In the genomic region with DNA sequence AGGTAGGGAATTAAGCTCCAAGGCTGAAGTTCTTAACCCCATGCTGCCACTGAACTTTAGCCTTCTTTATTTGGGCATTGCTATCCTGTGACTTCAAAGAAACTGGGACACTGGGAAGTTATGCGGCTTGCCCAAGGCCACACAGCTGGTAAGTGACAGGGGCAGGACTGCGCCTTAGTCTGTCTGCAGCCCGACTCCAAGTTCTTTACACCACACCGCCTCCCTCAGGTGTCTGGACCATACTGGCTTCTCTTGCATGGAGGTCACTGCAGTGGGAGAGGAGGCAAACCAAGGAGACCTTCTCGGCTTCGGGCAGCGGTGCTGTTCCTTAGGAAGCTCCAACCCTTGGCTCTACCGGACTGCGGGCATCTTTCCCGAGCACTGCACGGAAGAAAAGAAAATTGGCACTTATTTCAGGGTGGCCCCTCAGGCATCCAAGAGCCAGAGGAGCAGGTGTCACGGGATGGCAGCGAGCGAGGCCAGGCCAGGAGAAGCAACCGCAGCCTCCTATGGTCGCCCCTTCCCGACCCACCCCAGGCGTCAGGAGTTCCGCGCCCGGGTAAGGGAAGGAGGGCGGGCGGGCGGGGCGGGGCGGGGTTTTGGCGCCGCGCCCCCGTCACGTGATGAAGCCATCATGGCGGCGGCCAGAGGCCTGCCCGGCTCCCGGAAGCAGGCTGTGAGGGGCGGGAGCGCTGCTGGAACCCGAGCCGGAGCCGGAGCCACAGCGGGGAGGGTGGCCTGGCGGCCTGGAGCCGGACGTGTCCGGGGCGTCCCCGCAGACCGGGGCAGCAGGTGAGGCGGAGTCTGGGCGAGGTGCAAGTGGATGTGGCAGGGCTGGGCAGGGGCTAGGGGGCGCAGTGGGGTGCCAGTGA, we compare ENCODE assay signal across 8 cellular contexts. TPM values are rescaled to one million over a fixed set of nuclear protein-coding genes. Genes with fewer than 3 reads are reported as not detected.
DNase-seq lines count a peak whose midpoint lies in the region; ATAC-seq and TF ChIP-seq lines count a peak whose summit lies in the region.

No MANE protein-coding gene starts in this region.

- no TSS peak for BruUV-seq in A673 (replicated peaks; lab: Mats Ljungman, UMichigan)

- H3K36me3 ChIP-seq in A673 (ENCODE audit: insufficient read depth, low read length, poor library complexity, severe bottlenecking) (no peaks in the 10 kb centered on the region), kidney epithelial cell (ENCODE audit: control insufficient read depth, insufficient read depth, low read length) (peaks cover 2% of the 10 kb centered on the region)

- peak; percentile 41 for TF ChIP-seq CTCF in A673 (conservative IDR thresholded peaks at IDR 0.05; ENCODE audit: low read depth, low read length)
- no peak for TF ChIP-seq CTCF in WTC11 (IDR thresholded peaks at IDR 0.05)
- peak; percentile 47 for TF ChIP-seq CTCF in kidney epithelial cell (IDR thresholded peaks at IDR 0.05; ENCODE audit: insufficient read depth, low read length, poor library complexity, severe bottlenecking)

- intact Hi-C loops in A673 (cut with micrococcal nuclease; ENCODE audit: unreplicated experiment) = no loop called here

- H3K36me3 Mint-ChIP-seq in WTC11 = peaks cover 4% of the 10 kb centered on the region; the same call in 1 of the 2 replicates
- peaks cover 7% of the 10 kb centered on the region for H3K36me3 Mint-ChIP-seq in central memory CD8-positive, alpha-beta T cell (ENCODE audit: insufficient read depth)

- peaks cover 25% of the 10 kb centered on the region for H3K4me1 Mint-ChIP-seq in WTC11
- peaks cover 24% of the 10 kb centered on the region for H3K4me1 Mint-ChIP-seq in central memory CD8-positive, alpha-beta T cell

- no peaks in the 10 kb centered on the region for H3K27me3 ChIP-seq in A673 (replicated peaks; ENCODE audit: insufficient read depth, low read depth, low read length, poor library complexity)
- no peaks in the 10 kb centered on the region for H3K27me3 ChIP-seq in kidney epithelial cell (ENCODE audit: control insufficient read depth, insufficient read depth, low read length)

- DNase-seq in A673 (ENCODE audit: low spot score) (peak; percentile 80), NCI-H2171 (lab: John Stamatoyannopoulos, UW) (peak; percentile 75), WTC11 (ENCODE audit: low spot score) (peak; percentile 86), kidney epithelial cell (ENCODE audit: low read depth) (no peak)
- peak; percentile 40 to 51 for DNase-seq in central memory CD8-positive, alpha-beta T cell (ENCODE audit: low spot score in 2 of 2)
- DNase-seq in stimulated activated CD4-positive, alpha-beta T cell treated with anti-CD3 and anti-CD28 coated beads, Interleukin-15, amount 100 ng/mL, for 24 hours = peak; percentile 80

- peak overlapping the region; percentile 94 for H3K27ac Mint-ChIP-seq in WTC11
- H3K27ac Mint-ChIP-seq in central memory CD8-positive, alpha-beta T cell (ENCODE audit: low read depth) = peak overlapping the region; percentile 87

- H3K27ac ChIP-seq in A673 (ENCODE audit: low read depth, low read length, poor library complexity, severe bottlenecking) = peak overlapping the region; percentile 68

- ATAC-seq in GM18502 (IDR thresholded peaks at IDR 0.05; ENCODE audit: poor library complexity, unreplicated experiment) (peak; percentile 79), HG02973 (IDR thresholded peaks at IDR 0.05; ENCODE audit: unreplicated experiment) (peak; percentile 59), WTC11 (peak; percentile 87)
- ATAC-seq in central memory CD8-positive, alpha-beta T cell (replicated peaks; ENCODE audit: extremely low read depth, poor library complexity, severe bottlenecking) = peak; percentile 87

- H3K9me3 Mint-ChIP-seq in WTC11 = no peaks in the 10 kb centered on the region
- H3K9me3 Mint-ChIP-seq in central memory CD8-positive, alpha-beta T cell = no peaks in the 10 kb centered on the region

- H3K4me3 Mint-ChIP-seq in WTC11 = peak overlapping the region; percentile 93
- peak overlapping the region; percentile 93 for H3K4me3 Mint-ChIP-seq in central memory CD8-positive, alpha-beta T cell

- H3K27me3 Mint-ChIP-seq in WTC11 (ENCODE audit: low read depth) = no peaks in the 10 kb centered on the region
- no peaks in the 10 kb centered on the region for H3K27me3 Mint-ChIP-seq in central memory CD8-positive, alpha-beta T cell

- CTCF ChIA-PET in A673 (lab: Charles Lee) = interaction anchor here (1.3 kb wide), 1 partner anchor 38 kb away, joined by 3 read pairs; no protein-coding TSS in a partner anchor
- CTCF ChIA-PET in WTC11 (lab: Charles Lee) = interaction anchor here (0.6 to 12.6 kb wide), 21 partner anchors 9 to 1276 kb away, joined by 3 to 188 read pairs (median 5); partner anchors contain the start of genes AAAS, ESPL1 and PFDN5

- H3K4me3 ChIP-seq in A673 (ENCODE audit: low read depth, low read length, poor library complexity, severe bottlenecking) (peak overlapping the region; percentile 82), kidney epithelial cell (ENCODE audit: low read depth, low read length) (peak overlapping the region; percentile 79)

- POLR2A ChIA-PET in A673 (lab: Charles Lee; ENCODE audit: low non-redundant PET) (no interaction called here), WTC11 (lab: Charles Lee) (interaction anchor here (0.7 to 1.2 kb wide), 8 partner anchors 11 to 71 kb away, joined by 3 to 6 read pairs (median 4); partner anchors contain the start of genes CSAD, ESPL1 and ZNF740)

- no peaks in the 10 kb centered on the region for H3K9me3 ChIP-seq in A673 (ENCODE audit: low read depth, low read length, poor library complexity, severe bottlenecking)

- peaks cover 6% of the 10 kb centered on the region for H3K4me1 ChIP-seq in A673 (ENCODE audit: insufficient read depth, low read length, poor library complexity, severe bottlenecking)

TF ChIP-seq in WTC11, 78 proteins besides CTCF, POLR2A, EP300 and RAD21 (continues in another document):
- TF ChIP-seq, protein P1, sequence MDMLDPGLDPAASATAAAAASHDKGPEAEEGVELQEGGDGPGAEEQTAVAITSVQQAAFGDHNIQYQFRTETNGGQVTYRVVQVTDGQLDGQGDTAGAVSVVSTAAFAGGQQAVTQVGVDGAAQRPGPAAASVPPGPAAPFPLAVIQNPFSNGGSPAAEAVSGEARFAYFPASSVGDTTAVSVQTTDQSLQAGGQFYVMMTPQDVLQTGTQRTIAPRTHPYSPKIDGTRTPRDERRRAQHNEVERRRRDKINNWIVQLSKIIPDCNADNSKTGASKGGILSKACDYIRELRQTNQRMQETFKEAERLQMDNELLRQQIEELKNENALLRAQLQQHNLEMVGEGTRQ (CRISPR knock-in tag; IDR thresholded peaks at IDR 0.05) = peak; percentile 95
- TF ChIP-seq PREB (CRISPR knock-in tag; IDR thresholded peaks at IDR 0.05; ENCODE audit: borderline replicate concordance) (no peak), JUN (CRISPR knock-in tag; IDR thresholded peaks at IDR 0.05) (no peak)
- TF ChIP-seq, protein P2, sequence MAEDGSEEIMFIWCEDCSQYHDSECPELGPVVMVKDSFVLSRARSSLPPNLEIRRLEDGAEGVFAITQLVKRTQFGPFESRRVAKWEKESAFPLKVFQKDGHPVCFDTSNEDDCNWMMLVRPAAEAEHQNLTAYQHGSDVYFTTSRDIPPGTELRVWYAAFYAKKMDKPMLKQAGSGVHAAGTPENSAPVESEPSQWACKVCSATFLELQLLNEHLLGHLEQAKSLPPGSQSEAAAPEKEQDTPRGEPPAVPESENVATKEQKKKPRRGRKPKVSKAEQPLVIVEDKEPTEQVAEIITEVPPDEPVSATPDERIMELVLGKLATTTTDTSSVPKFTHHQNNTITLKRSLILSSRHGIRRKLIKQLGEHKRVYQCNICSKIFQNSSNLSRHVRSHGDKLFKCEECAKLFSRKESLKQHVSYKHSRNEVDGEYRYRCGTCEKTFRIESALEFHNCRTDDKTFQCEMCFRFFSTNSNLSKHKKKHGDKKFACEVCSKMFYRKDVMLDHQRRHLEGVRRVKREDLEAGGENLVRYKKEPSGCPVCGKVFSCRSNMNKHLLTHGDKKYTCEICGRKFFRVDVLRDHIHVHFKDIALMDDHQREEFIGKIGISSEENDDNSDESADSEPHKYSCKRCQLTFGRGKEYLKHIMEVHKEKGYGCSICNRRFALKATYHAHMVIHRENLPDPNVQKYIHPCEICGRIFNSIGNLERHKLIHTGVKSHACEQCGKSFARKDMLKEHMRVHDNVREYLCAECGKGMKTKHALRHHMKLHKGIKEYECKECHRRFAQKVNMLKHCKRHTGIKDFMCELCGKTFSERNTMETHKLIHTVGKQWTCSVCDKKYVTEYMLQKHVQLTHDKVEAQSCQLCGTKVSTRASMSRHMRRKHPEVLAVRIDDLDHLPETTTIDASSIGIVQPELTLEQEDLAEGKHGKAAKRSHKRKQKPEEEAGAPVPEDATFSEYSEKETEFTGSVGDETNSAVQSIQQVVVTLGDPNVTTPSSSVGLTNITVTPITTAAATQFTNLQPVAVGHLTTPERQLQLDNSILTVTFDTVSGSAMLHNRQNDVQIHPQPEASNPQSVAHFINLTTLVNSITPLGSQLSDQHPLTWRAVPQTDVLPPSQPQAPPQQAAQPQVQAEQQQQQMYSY (CRISPR knock-in tag; IDR thresholded peaks at IDR 0.05) = no peak

RNA-seq across cellular contexts. Expression of gene ESPL1, which starts 16.4 kb away (rescaled TPM):
- total RNA-seq in A673 (2021) = 99.1 and 105 TPM in 2 replicates
- total RNA-seq in WTC11 (2021) = 41.5 to 61.4 TPM (median 48.5 TPM) in 3 replicates
- total RNA-seq in kidney epithelial cell = 2.2 and 4.0 TPM in 2 replicates

RNA-seq across cellular contexts. Expression of gene RARG, which starts 19.7 kb away (rescaled TPM):
- total RNA-seq in A673 (2021) (14.0 and 20.3 TPM in 2 replicates), WTC11 (2021) (68.1 to 77.2 TPM (median 69.7 TPM) in 3 replicates), kidney epithelial cell (6.1 and 6.9 TPM in 2 replicates)

RNA-seq across cellular contexts. Expression of gene PFDN5, which starts 43.6 kb away (rescaled TPM):
- total RNA-seq in A673 (2021) (268 and 288 TPM in 2 replicates), WTC11 (2021) (263 to 286 TPM (median 270 TPM) in 3 replicates), kidney epithelial cell (291 and 301 TPM in 2 replicates)

RNA-seq across cellular contexts. Expression of gene ITGB7, which starts 44.7 kb away (rescaled TPM):
- 0.43 TPM in 1 of 2 replicates, not detected in the other for total RNA-seq in A673 (2021)
- total RNA-seq in WTC11 (2021) = 0.90 to 1.4 TPM (median 1.1 TPM) in 3 replicates
- total RNA-seq in kidney epithelial cell = 0.75 and 1.6 TPM in 2 replicates

RNA-seq across cellular contexts. Expression of gene MYG1, which starts 47.8 kb away (rescaled TPM):
- total RNA-seq in A673 (2021) (102 and 111 TPM in 2 replicates), WTC11 (2021) (84.7 to 93.1 TPM (median 92.8 TPM) in 3 replicates), kidney epithelial cell (73.1 and 75.3 TPM in 2 replicates)
